8 cellular contexts compared by ENCODE assay signal in genomic region chr9:110058304-110058953, GRCh38.
DNase-seq lines count a peak whose midpoint lies in the region; ATAC-seq and TF ChIP-seq lines count a peak whose summit lies in the region.

No MANE protein-coding gene starts in this region.

- peaks cover 0 to 5% of the 10 kb centered on the region in 2 donors for H3K4me1 ChIP-seq in adrenal gland (replicated peaks in 1 of 2)

- H3K27me3 ChIP-seq in adrenal gland, result no peaks in the 10 kb centered on the region

- intact Hi-C loops in Right ventricle myocardium inferior (cut with DNase I), result loop anchor here (5.0 kb wide), 1 partner anchor 86 kb away; no protein-coding TSS in a partner anchor
- intact Hi-C loops in cardiac septum (cut with DNase I), result loop anchor here (2.0 to 5.0 kb wide), 2 partner anchors 94 to 156 kb away; no protein-coding TSS in a partner anchor
- intact Hi-C loops in adrenal gland (cut with DNase I), result loop anchor here (5.0 to 10.0 kb wide), 2 partner anchors 151 to 154 kb away; no protein-coding TSS in a partner anchor

- no peak for DNase-seq in Right ventricle myocardium inferior (ENCODE audit: missing footprints)
- no peak for DNase-seq in cardiac septum (ENCODE audit: low spot score)
- peak; percentile 45 for DNase-seq in Jurkat, Clone E6-1 (ENCODE audit: low read depth, low spot score)
- DNase-seq in SK-MEL-5 (ENCODE audit: low read depth, low spot score), result peak; percentile 87
- peak; percentile 58 to 81 (median 67) for DNase-seq in adrenal gland
- DNase-seq in iPS-NIHi11 (ENCODE audit: low spot score), result peak; percentile 69
- peak in 2 of 3 experiments; percentile 13 to 41 for DNase-seq in stimulated activated CD4-positive, alpha-beta T cell treated with anti-CD3 and anti-CD28 coated beads, TNF-alpha, amount 100 ng/mL, for 4 hours (ENCODE audit: low read depth in 3 of 3)
- no peak for DNase-seq in amniotic stem cell (lab: John Stamatoyannopoulos, UW)

- no peak for TF ChIP-seq POLR2A in adrenal gland (IDR thresholded peaks at IDR 0.05)

- in situ Hi-C loops in SK-MEL-5 (cut with HindIII; ENCODE audit: low pct_unique_long_range_greater_than_20kb, low sequenced_read_pairs), result no loop called here

- ATAC-seq in Right ventricle myocardium inferior, result peak; percentile 62

- no peaks in the 10 kb centered on the region for H3K9me3 ChIP-seq in adrenal gland (replicated peaks in 1 of 3)

- H3K36me3 ChIP-seq in adrenal gland (replicated peaks in 1 of 2), result no peaks in the 10 kb centered on the region

- H3K27ac ChIP-seq in adrenal gland, result no peak overlapping the region

- 21 to 45% (median 28%) methylated on average over 5 of the region's 5 CpGs for WGBS in adrenal gland, 4 donors

- TF ChIP-seq CTCF in adrenal gland (IDR thresholded peaks at IDR 0.05), result peak; percentile 31 to 77 (median 72)

- H3K4me3 ChIP-seq in Jurkat, Clone E6-1 (ENCODE audit: low read length), result no peak overlapping the region
- no peak overlapping the region for H3K4me3 ChIP-seq in adrenal gland

Comparison
In these comparisons a context has a peak if more than half of its experiments do, and no peak if none do; other contexts are left out.
1. DNase-seq: peak in Jurkat, Clone E6-1 (single experiment), SK-MEL-5 (single experiment), adrenal gland (7 of 7), iPS-NIHi11 (single experiment) and stimulated activated CD4-positive, alpha-beta T cell treated with anti-CD3 and anti-CD28 coated beads, TNF-alpha, amount 100 ng/mL, for 4 hours (2 of 3); none in Right ventricle myocardium inferior (single experiment), cardiac septum (single experiment) and amniotic stem cell (single experiment).